In genomic region chr11:71946144-71946571, GRCh38 we compare ENCODE assay signal across 14 cellular contexts. TPM values are rescaled to one million over a fixed set of nuclear protein-coding genes. Genes with fewer than 3 reads are reported as not detected.
A peak's percentile ranks its signal among the peaks of the same experiment; 100 is the strongest.
DNase-seq lines count a peak whose midpoint lies in the region; ATAC-seq, FAIRE-seq and TF ChIP-seq lines count a peak whose summit lies in the region.
"Had no signal": no experiment of that assay in that cellular context is flagged by ENCODE, and none has a peak within 500 bp of the region (broad histone marks: within the 10 kb centered on the region; RNA-seq: fewer than 3 reads in every experiment).

No MANE protein-coding gene starts in this region.

- no peak overlapping the region for H3K4me3 Mint-ChIP-seq in activated T-helper 17 cell treated with anti-CD3 and anti-CD28 coated beads, Interleukin-2, amount 50 U/mL, for 72 hours
- H3K4me3 Mint-ChIP-seq: CD8-positive, alpha-beta memory T cell had no signal

- no peaks in the 10 kb centered on the region for H3K9me3 Mint-ChIP-seq in activated T-helper 17 cell treated with anti-CD3 and anti-CD28 coated beads, Interleukin-2, amount 50 U/mL, for 72 hours
- H3K9me3 Mint-ChIP-seq: CD8-positive, alpha-beta memory T cell had no signal

- peak; percentile 53 to 77 for DNase-seq in A549 (ENCODE audit: low read depth in 1 of 2, low spot score in 1 of 2)
- no peak for DNase-seq in keratinocyte (ENCODE audit: low read depth, low spot score)
- DNase-seq in amygdala (lab: John Stamatoyannopoulos, UW) = no peak
- no peak for DNase-seq in LoVo (ENCODE audit: low spot score)
- no peak for DNase-seq in activated gamma-delta T cell (lab: John Stamatoyannopoulos, UW)
- DNase-seq: CD8-positive, alpha-beta memory T cell; NCI-H1092; pancreas; WERI-Rb-1 had no signal

- peaks cover 50% of the 10 kb centered on the region for H3K36me3 Mint-ChIP-seq in activated T-helper 17 cell treated with anti-CD3 and anti-CD28 coated beads, Interleukin-2, amount 50 U/mL, for 72 hours (ENCODE audit: low read depth)

- POLR2A ChIA-PET in A549 (lab: Yijun Ruan, JAX) = interaction anchor here (0.6 to 1.9 kb wide), 2 partner anchors 18 to 19 kb away, joined by 4 to 21 read pairs; partner anchors contain the start of genes RNF121 and XNDC1N

- TF ChIP-seq POLR2A in A549 (IDR thresholded peaks at IDR 0.05; ENCODE audit: low read length) = no peak

- peak overlapping the region; percentile 87 to 92 for H3K27ac ChIP-seq in A549
- H3K27ac ChIP-seq in keratinocyte (ENCODE audit: control insufficient read depth, insufficient read depth, low read length) = peak overlapping the region; percentile 60
- H3K27ac ChIP-seq: pancreas, WERI-Rb-1 had no signal

- TF ChIP-seq EP300 in A549 (IDR thresholded peaks at IDR 0.05) = peak in 1 of 2 experiments; percentile 38; a peak in 1 of 5 replicates

- no peak overlapping the region for H3K4me3 ChIP-seq in A549
- no peak overlapping the region for H3K4me3 ChIP-seq in keratinocyte (ENCODE audit: control insufficient read depth in 2 of 3, extremely low read depth in 1 of 3, insufficient read depth in 2 of 3, low read depth in 1 of 3, low read length in 3 of 3)
- H3K4me3 ChIP-seq: adrenal gland, pancreas had no signal

- 5% methylated on average over 2 of the region's 2 CpGs for WGBS in A549 (ENCODE audit: missing lambda C conversion rate)

- peaks cover 15% of the 10 kb centered on the region for H3K4me1 Mint-ChIP-seq in activated T-helper 17 cell treated with anti-CD3 and anti-CD28 coated beads, Interleukin-2, amount 50 U/mL, for 72 hours

- H3K27me3 ChIP-seq in keratinocyte (ENCODE audit: control insufficient read depth, extremely low read depth, insufficient read depth, low read length) = no peaks in the 10 kb centered on the region
- H3K27me3 ChIP-seq: adrenal gland, pancreas had no signal

- CTCF ChIA-PET in A549 (lab: Yijun Ruan, JAX) = interaction anchor here (0.6 to 2.4 kb wide), 4 partner anchors 8 to 1714 kb away, joined by 3 to 11 read pairs (median 3); no protein-coding TSS in a partner anchor

- TF ChIP-seq CTCF in A549 (IDR thresholded peaks at IDR 0.05) (no peak), keratinocyte (optimal IDR thresholded peaks at IDR 0.05 in 1 of 3, IDR thresholded peaks at IDR 0.05 in 1 of 3, conservative IDR thresholded peaks at IDR 0.05 in 1 of 3; ENCODE audit: extremely low read depth in 1 of 3, insufficient read depth in 2 of 3, low read length in 3 of 3) (no peak)

- peaks cover 1 to 3% of the 10 kb centered on the region in 2 experiments for H3K36me3 ChIP-seq in keratinocyte (ENCODE audit: control insufficient read depth in 2 of 2, extremely low read depth in 1 of 2, insufficient read depth in 2 of 2, low read length in 2 of 2)
- H3K36me3 ChIP-seq: adrenal gland, pancreas had no signal

- H3K27me3 Mint-ChIP-seq in activated T-helper 17 cell treated with anti-CD3 and anti-CD28 coated beads, Interleukin-2, amount 50 U/mL, for 72 hours = no peaks in the 10 kb centered on the region
- H3K27me3 Mint-ChIP-seq: CD8-positive, alpha-beta memory T cell had no signal

- H3K9me3 ChIP-seq in A549 (no peaks in the 10 kb centered on the region), keratinocyte (ENCODE audit: control insufficient read depth, low read depth, low read length) (no peaks in the 10 kb centered on the region)
- H3K9me3 ChIP-seq: adrenal gland, pancreas had no signal

- H2AFZ ChIP-seq in keratinocyte (ENCODE audit: control insufficient read depth, low read length) = no peak overlapping the region

- dilution Hi-C loops in keratinocyte (cut with MboI; ENCODE audit: extremely low pct_ligation_motif_present, low sequenced_read_pairs) = no loop called here

- no peak for FAIRE-seq in A549 (lab: Jason Lieb, UNC)
- FAIRE-seq in keratinocyte (lab: Jason Lieb, UNC) = no peak
- FAIRE-seq: pancreas, urothelium cell line had no signal

- H3K9me1 ChIP-seq in keratinocyte (ENCODE audit: control insufficient read depth, extremely low read depth, insufficient read depth, low read length) = no peaks in the 10 kb centered on the region

- peak overlapping the region; percentile 74 for H3K4me2 ChIP-seq in A549
- no peak overlapping the region for H3K4me2 ChIP-seq in keratinocyte (ENCODE audit: control insufficient read depth, extremely low read depth, insufficient read depth, low read depth, low read length)

- peak overlapping the region; percentile 62 for H3K27ac Mint-ChIP-seq in activated T-helper 17 cell treated with anti-CD3 and anti-CD28 coated beads, Interleukin-2, amount 50 U/mL, for 72 hours

- H4K20me1 ChIP-seq in keratinocyte (ENCODE audit: control insufficient read depth, extremely low read depth, insufficient read depth, low read length) = no peaks in the 10 kb centered on the region

- ATAC-seq in A549 (peak; percentile 70 to 75), GM18861 (IDR thresholded peaks at IDR 0.05; ENCODE audit: unreplicated experiment) (peak; percentile 38), GM21423 (IDR thresholded peaks at IDR 0.05; ENCODE audit: unreplicated experiment) (no peak)
- peak; percentile 60 for ATAC-seq in activated T-helper 17 cell treated with anti-CD3 and anti-CD28 coated beads, Interleukin-2, amount 50 U/mL, for 72 hours (replicated peaks)

- TF ChIP-seq RAD21 in A549 (conservative IDR thresholded peaks at IDR 0.05 in 1 of 2, IDR thresholded peaks at IDR 0.05 in 1 of 2) = peak; percentile 8; a peak in 1 of 5 replicates

- no peak overlapping the region for H3K9ac ChIP-seq in keratinocyte (ENCODE audit: control insufficient read depth, extremely low read depth, insufficient read depth, low read length)

- peaks cover 47% of the 10 kb centered on the region for H3K79me2 ChIP-seq in keratinocyte (ENCODE audit: control insufficient read depth, insufficient read depth, low read length)

- H3K4me1 ChIP-seq in A549 (peaks cover 84% of the 10 kb centered on the region), keratinocyte (ENCODE audit: control insufficient read depth, extremely low read depth, insufficient read depth, low read length) (peaks cover 32% of the 10 kb centered on the region)

TF ChIP-seq in A549, 52 proteins besides CTCF, POLR2A, EP300 and RAD21 (continues in another document):
- no peak for TF ChIP-seq NPAS2 (CRISPR knock-in tag; IDR thresholded peaks at IDR 0.05; ENCODE audit: borderline replicate concordance)
- TF ChIP-seq JUNB (IDR thresholded peaks at IDR 0.05) = peak; percentile 74; the same call in 1 of the 2 replicates
- TF ChIP-seq JUN (IDR thresholded peaks at IDR 0.05) = peak in 1 of 2 experiments; percentile 25; a peak in 1 of 5 replicates
- TF ChIP-seq GATA3 (IDR thresholded peaks at IDR 0.05; ENCODE audit: borderline replicate concordance) = peak; percentile 89; the same call in 1 of the 2 replicates
- peak; percentile 7 for TF ChIP-seq MAFK (IDR thresholded peaks at IDR 0.05; ENCODE audit: partially characterized antibody)

RNA-seq across cellular contexts. Expression of gene RNF121, which starts 17.3 kb away (rescaled TPM):
- polyA plus RNA-seq in A549 (2011; rRNA removed) = 102 and 105 TPM in 2 replicates
- polyA plus RNA-seq in A549 (2012; cell fraction: cytosol; rRNA removed) = 81.5 and 94.2 TPM in 2 replicates
- 108 and 144 TPM in 2 replicates for polyA plus RNA-seq in A549 (2012; cell fraction: nucleus; rRNA removed)
- 79.0 to 87.2 TPM (median 80.3 TPM) in 3 replicates for polyA plus RNA-seq in A549 (2017; fragmentation: RNase III; extraction: RNeasy Plus Mini Kit Qiagen cat#74134 plus additional on column Dnase treatment)
- 132 and 152 TPM in 2 replicates for polyA minus RNA-seq in A549 (2011; rRNA and poly(A)+ RNA removed)
- total RNA-seq in activated T-helper 17 cell treated with anti-CD3 and anti-CD28 coated beads, Interleukin-2, amount 50 U/mL, for 72 hours = 10 to 100 TPM; 45.8 to 55.5 TPM
- 44.0 to 52.4 TPM (median 46.4 TPM) in 3 replicates for polyA plus RNA-seq in keratinocyte
- 3.6 TPM for polyA plus RNA-seq in keratinocyte (2011; ENCODE audit: low read depth)
- polyA plus RNA-seq in keratinocyte (2011; cell fraction: cytosol; rRNA removed) = 19.8 and 22.8 TPM in 2 replicates
- 81.8 and 83.5 TPM in 2 replicates for polyA plus RNA-seq in keratinocyte (2011; cell fraction: nucleus; rRNA removed)
- 12.6 and 33.2 TPM in 2 replicates for polyA plus RNA-seq in keratinocyte (2012; ENCODE audit: low replicate concordance)
- 44.4 to 70.4 TPM (median 67.2 TPM) in 3 replicates for polyA minus RNA-seq in keratinocyte
- 22.4 TPM for polyA minus RNA-seq in keratinocyte (2011; cell fraction: cytosol; rRNA and poly(A)+ RNA removed)
- polyA minus RNA-seq in keratinocyte (2011; cell fraction: nucleus; rRNA and poly(A)+ RNA removed) = 33.7 and 51.0 TPM in 2 replicates

RNA-seq across cellular contexts. Expression of gene XNDC1N, which starts 17.8 kb away (rescaled TPM):
- 6.9 and 7.6 TPM in 2 replicates for polyA plus RNA-seq in A549 (2011; rRNA removed)
- 3.5 and 5.2 TPM in 2 replicates for polyA plus RNA-seq in A549 (2012; cell fraction: cytosol; rRNA removed)
- polyA plus RNA-seq in A549 (2012; cell fraction: nucleus; rRNA removed) = 4.0 and 9.9 TPM in 2 replicates
- 4.3 to 5.0 TPM (median 4.9 TPM) in 3 replicates for polyA plus RNA-seq in A549 (2017; fragmentation: RNase III; extraction: RNeasy Plus Mini Kit Qiagen cat#74134 plus additional on column Dnase treatment)
- polyA minus RNA-seq in A549 (2011; rRNA and poly(A)+ RNA removed) = 27.9 and 28.7 TPM in 2 replicates
- total RNA-seq in activated T-helper 17 cell treated with anti-CD3 and anti-CD28 coated beads, Interleukin-2, amount 50 U/mL, for 72 hours = 10 to 100 TPM; 13.9 to 16.6 TPM
- 1.4 to 1.7 TPM (median 1.6 TPM) in 3 replicates for polyA plus RNA-seq in keratinocyte
- polyA plus RNA-seq in keratinocyte (2011; ENCODE audit: low read depth) = not detected
- polyA plus RNA-seq in keratinocyte (2011; cell fraction: cytosol; rRNA removed) = 0.52 and 0.95 TPM in 2 replicates
- polyA plus RNA-seq in keratinocyte (2011; cell fraction: nucleus; rRNA removed) = 2.6 and 3.9 TPM in 2 replicates
- polyA plus RNA-seq in keratinocyte (2012; ENCODE audit: low replicate concordance) = 0.45 and 0.77 TPM in 2 replicates
- polyA minus RNA-seq in keratinocyte = 4.4 to 4.9 TPM (median 4.6 TPM) in 3 replicates
- polyA minus RNA-seq in keratinocyte (2011; cell fraction: cytosol; rRNA and poly(A)+ RNA removed) = not detected
- polyA minus RNA-seq in keratinocyte (2011; cell fraction: nucleus; rRNA and poly(A)+ RNA removed) = 5.1 and 6.1 TPM in 2 replicates

RNA-seq across cellular contexts. Expression of gene IL18BP, which starts 52.6 kb away (rescaled TPM):
- 7.6 and 7.7 TPM in 2 replicates for polyA plus RNA-seq in A549 (2011; rRNA removed)
- 5.2 and 6.7 TPM in 2 replicates for polyA plus RNA-seq in A549 (2012; cell fraction: cytosol; rRNA removed)
- 61.1 and 61.2 TPM in 2 replicates for polyA plus RNA-seq in A549 (2012; cell fraction: nucleus; rRNA removed)
- polyA plus RNA-seq in A549 (2017; fragmentation: RNase III; extraction: RNeasy Plus Mini Kit Qiagen cat#74134 plus additional on column Dnase treatment) = 6.0 to 7.9 TPM (median 6.6 TPM) in 3 replicates
- polyA minus RNA-seq in A549 (2011; rRNA and poly(A)+ RNA removed) = 8.7 and 15.0 TPM in 2 replicates
- 10 to 100 TPM; 18.4 to 21.9 TPM for total RNA-seq in activated T-helper 17 cell treated with anti-CD3 and anti-CD28 coated beads, Interleukin-2, amount 50 U/mL, for 72 hours
- polyA plus RNA-seq in keratinocyte = 1.4 to 4.7 TPM (median 2.9 TPM) in 3 replicates
- polyA plus RNA-seq in keratinocyte (2011; ENCODE audit: low read depth) = 1.9 TPM
- 0.26 and 0.44 TPM in 2 replicates for polyA plus RNA-seq in keratinocyte (2011; cell fraction: cytosol; rRNA removed)
- 18.8 and 19.7 TPM in 2 replicates for polyA plus RNA-seq in keratinocyte (2011; cell fraction: nucleus; rRNA removed)
- 0.87 and 1.8 TPM in 2 replicates for polyA plus RNA-seq in keratinocyte (2012; ENCODE audit: low replicate concordance)
- polyA minus RNA-seq in keratinocyte = 1.9 to 4.7 TPM (median 3.4 TPM) in 3 replicates
- not detected for polyA minus RNA-seq in keratinocyte (2011; cell fraction: cytosol; rRNA and poly(A)+ RNA removed)
- polyA minus RNA-seq in keratinocyte (2011; cell fraction: nucleus; rRNA and poly(A)+ RNA removed) = 4.5 and 9.5 TPM in 2 replicates

Comparison
In these comparisons a context has a peak if more than half of its experiments do, and no peak if none do; other contexts are left out.
1. DNase-seq: peak in A549 (2 of 2); none in keratinocyte (single experiment), amygdala (0 of 56), LoVo (single experiment) and activated gamma-delta T cell (single experiment).